9 cellular contexts compared by ENCODE assay signal in the genomic region with DNA sequence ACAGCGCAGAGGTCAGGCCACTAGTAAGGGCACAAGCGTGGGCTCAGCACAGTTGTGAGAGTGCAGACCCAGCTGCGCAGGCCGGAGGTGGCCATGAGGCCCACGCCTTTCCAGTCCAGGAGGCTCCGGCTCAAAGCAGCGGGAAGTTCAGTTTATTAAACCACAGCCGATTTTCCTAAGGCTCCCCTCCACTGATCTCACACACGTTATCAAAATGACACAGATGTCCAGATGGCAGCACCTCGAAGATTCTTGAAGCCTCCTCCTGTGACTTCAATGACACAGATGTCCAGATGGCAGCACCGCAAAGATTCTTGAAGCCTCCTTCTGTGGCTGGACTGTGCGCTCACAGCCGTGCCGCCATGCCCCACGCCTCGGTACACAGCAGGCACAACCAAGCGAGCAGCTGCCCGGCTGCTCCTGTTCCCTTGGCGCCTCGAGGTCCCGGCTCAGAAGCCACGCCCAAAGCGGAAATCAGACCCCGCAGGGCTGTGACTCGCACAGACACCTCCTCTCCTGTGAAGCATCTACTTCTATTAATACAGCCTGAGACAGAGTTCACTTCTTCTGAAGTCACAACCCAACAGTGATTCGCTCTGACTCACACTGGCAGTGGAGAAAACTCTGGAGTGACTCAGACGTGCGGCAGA.
DNase-seq lines count a peak whose midpoint lies in the region; ATAC-seq, FAIRE-seq and TF ChIP-seq lines count a peak whose summit lies in the region.
"Had no signal": no experiment of that assay in that cellular context is flagged by ENCODE, and none has a peak within 500 bp of the region (broad histone marks: within the 10 kb centered on the region; RNA-seq: fewer than 3 reads in every experiment).

No MANE protein-coding gene starts in this region.

- H3K4me1 ChIP-seq in foreskin keratinocyte = peaks cover 9% of the 10 kb centered on the region
- H3K4me1 ChIP-seq: pancreas had no signal

- ATAC-seq in foreskin keratinocyte (peak; percentile 82), HG02610 (IDR thresholded peaks at IDR 0.05; ENCODE audit: unreplicated experiment) (no peak), GM18517 (IDR thresholded peaks at IDR 0.05; ENCODE audit: unreplicated experiment) (no peak)

- H3K27ac ChIP-seq in foreskin keratinocyte = no peak overlapping the region

- TF ChIP-seq CTCF in foreskin keratinocyte (conservative IDR thresholded peaks at IDR 0.05) = no peak

- peak; percentile 91 for FAIRE-seq in G401.6 (lab: Jason Lieb, UNC)
- FAIRE-seq: pancreas had no signal

- DNase-seq in NCI-H2171 treated with DMSO at 0.1 percent for 48 hours (lab: John Stamatoyannopoulos, UW) (peak; percentile 90), foreskin keratinocyte (peak; percentile 82 to 89), SK-N-DZ (ENCODE audit: low spot score) (no peak)
- peak; percentile 55 for DNase-seq in activated CD8-positive, alpha-beta memory T cell treated with anti-CD3 and anti-CD28 coated beads, Interleukin-2, amount 50 U/mL, for 4 hours
- peak; percentile 61 to 62 for DNase-seq in stimulated activated CD4-positive, alpha-beta T cell treated with anti-CD3 and anti-CD28 coated beads, Interleukin-2, amount 100 ng/mL, for 48 hours
- DNase-seq: pancreas had no signal

- H3K27me3 ChIP-seq in foreskin keratinocyte = no peaks in the 10 kb centered on the region
- H3K27me3 ChIP-seq: pancreas had no signal
